In genomic region chr2:45890819-45891218, GRCh38 we compare ENCODE assay signal across 12 cellular contexts.
A peak's percentile ranks its signal among the peaks of the same experiment; 100 is the strongest.
DNase-seq lines count a peak whose midpoint lies in the region; ATAC-seq and TF ChIP-seq lines count a peak whose summit lies in the region.
"Had no signal": no experiment of that assay in that cellular context is flagged by ENCODE, and none has a peak within 500 bp of the region (broad histone marks: within the 10 kb centered on the region; RNA-seq: fewer than 3 reads in every experiment).

No MANE protein-coding gene starts in this region.

- H3K4me1 Mint-ChIP-seq in natural killer cell = peaks cover 23 to 39% of the 10 kb centered on the region in 2 donors
- H3K4me1 Mint-ChIP-seq in natural killer cell treated with Interleukin-12 subunit alpha and Interleukin-12 subunit beta and Interleukin-15 and Interleukin-18, amount 100 ng/mL, for 72 hours (ENCODE audit: low read depth in 2 of 2) = peaks cover 15 to 26% of the 10 kb centered on the region in 2 donors

- H3K27ac ChIP-seq in Peyer's patch (peak overlapping the region in 3 of 4 donors; percentile 12 to 36 (median 17)), right cardiac atrium (ENCODE audit: low read length) (peak overlapping the region; percentile 48), upper lobe of left lung (peak overlapping the region; percentile 74 to 82 (median 77)), foreskin keratinocyte (no peak overlapping the region)
- H3K27ac ChIP-seq: C4-2B had no signal

- ATAC-seq in natural killer cell = peak in 2 of 3 donors; percentile 29 to 68
- no peak for ATAC-seq in natural killer cell treated with Interleukin-12 subunit alpha and Interleukin-12 subunit beta and Interleukin-15 and Interleukin-18, amount 100 ng/mL, for 72 hours
- ATAC-seq in right cardiac atrium = peak in 1 of 2 donors; percentile 7
- ATAC-seq in upper lobe of left lung (ENCODE audit: low FRiP score in 2 of 2) = peak in 1 of 2 donors; percentile 38
- ATAC-seq in foreskin keratinocyte = no peak
- ATAC-seq in HG03139 (IDR thresholded peaks at IDR 0.05; ENCODE audit: unreplicated experiment) = no peak
- ATAC-seq: stimulated activated effector memory CD8-positive, alpha-beta T cell treated with anti-CD3 and anti-CD28 coated beads, Interleukin-12 subunit alpha, Interleukin-12 subunit beta, amount 100 ng/mL, for 72 hours had no signal

- H3K9me3 ChIP-seq in Peyer's patch = no peaks in the 10 kb centered on the region
- no peaks in the 10 kb centered on the region for H3K9me3 ChIP-seq in right cardiac atrium (ENCODE audit: control insufficient read depth, low read length)
- no peaks in the 10 kb centered on the region for H3K9me3 ChIP-seq in upper lobe of left lung

- DNase-seq in natural killer cell (no peak), Peyer's patch (peak in 1 of 3 donors; percentile 39), right cardiac atrium (no peak), upper lobe of left lung (no peak), foreskin keratinocyte (no peak), SKM-1 treated with dmso at 0.1 percent for 144 hours (lab: John Stamatoyannopoulos, UW; ENCODE audit: unreplicated experiment) (no peak)
- DNase-seq in natural killer cell treated with Interleukin-12 subunit alpha and Interleukin-12 subunit beta and Interleukin-15 and Interleukin-18, amount 100 ng/mL, for 72 hours (ENCODE audit: low spot score) = no peak
- DNase-seq: amniotic stem cell, NCI-H1930 had no signal

- H3K27me3 Mint-ChIP-seq in natural killer cell (ENCODE audit: low read depth in 2 of 2) = peaks cover 10 to 17% of the 10 kb centered on the region in 2 donors
- peaks cover 0 to 19% of the 10 kb centered on the region in 2 donors for H3K27me3 Mint-ChIP-seq in natural killer cell treated with Interleukin-12 subunit alpha and Interleukin-12 subunit beta and Interleukin-15 and Interleukin-18, amount 100 ng/mL, for 72 hours

- H3K4me1 ChIP-seq in Peyer's patch = peaks cover 0 to 39% (median 5%) of the 10 kb centered on the region in 4 donors
- peaks cover 31% of the 10 kb centered on the region for H3K4me1 ChIP-seq in right cardiac atrium (ENCODE audit: control insufficient read depth, insufficient read depth, low read length)
- H3K4me1 ChIP-seq in upper lobe of left lung = peaks cover 76 to 98% (median 79%) of the 10 kb centered on the region in 4 donors
- no peaks in the 10 kb centered on the region for H3K4me1 ChIP-seq in foreskin keratinocyte

- TF ChIP-seq EP300 in upper lobe of left lung (IDR thresholded peaks at IDR 0.05) = no peak

- 81% methylated on average over 5 of the region's 5 CpGs for WGBS in right cardiac atrium
- WGBS in upper lobe of left lung, 2 donors = 48 to 50% methylated on average over 5 of the region's 5 CpGs

- H3K36me3 ChIP-seq in Peyer's patch = no peaks in the 10 kb centered on the region
- H3K36me3 ChIP-seq in upper lobe of left lung = no peaks in the 10 kb centered on the region

- no peaks in the 10 kb centered on the region for H3K9me3 Mint-ChIP-seq in natural killer cell
- H3K9me3 Mint-ChIP-seq in natural killer cell treated with Interleukin-12 subunit alpha and Interleukin-12 subunit beta and Interleukin-15 and Interleukin-18, amount 100 ng/mL, for 72 hours = no peaks in the 10 kb centered on the region
- H3K9me3 Mint-ChIP-seq: stimulated activated effector memory CD8-positive, alpha-beta T cell treated with anti-CD3 and anti-CD28 coated beads, Interleukin-12 subunit alpha, Interleukin-12 subunit beta, amount 100 ng/mL, for 72 hours had no signal

- no peaks in the 10 kb centered on the region for H3K36me3 Mint-ChIP-seq in natural killer cell
- H3K36me3 Mint-ChIP-seq in natural killer cell treated with Interleukin-12 subunit alpha and Interleukin-12 subunit beta and Interleukin-15 and Interleukin-18, amount 100 ng/mL, for 72 hours = no peaks in the 10 kb centered on the region
- H3K36me3 Mint-ChIP-seq: stimulated activated effector memory CD8-positive, alpha-beta T cell treated with anti-CD3 and anti-CD28 coated beads, Interleukin-12 subunit alpha, Interleukin-12 subunit beta, amount 100 ng/mL, for 72 hours had no signal

- H3K4me3 Mint-ChIP-seq in natural killer cell = no peak overlapping the region
- no peak overlapping the region for H3K4me3 Mint-ChIP-seq in natural killer cell treated with Interleukin-12 subunit alpha and Interleukin-12 subunit beta and Interleukin-15 and Interleukin-18, amount 100 ng/mL, for 72 hours
- H3K4me3 Mint-ChIP-seq: stimulated activated effector memory CD8-positive, alpha-beta T cell treated with anti-CD3 and anti-CD28 coated beads, Interleukin-12 subunit alpha, Interleukin-12 subunit beta, amount 100 ng/mL, for 72 hours had no signal

- H3K27ac Mint-ChIP-seq in natural killer cell = no peak overlapping the region
- no peak overlapping the region for H3K27ac Mint-ChIP-seq in natural killer cell treated with Interleukin-12 subunit alpha and Interleukin-12 subunit beta and Interleukin-15 and Interleukin-18, amount 100 ng/mL, for 72 hours
- H3K27ac Mint-ChIP-seq: stimulated activated effector memory CD8-positive, alpha-beta T cell treated with anti-CD3 and anti-CD28 coated beads, Interleukin-12 subunit alpha, Interleukin-12 subunit beta, amount 100 ng/mL, for 72 hours had no signal

- intact Hi-C loops in natural killer cell (cut with micrococcal nuclease) (no loop called here), right cardiac atrium (cut with DNase I) (no loop called here)

- TF ChIP-seq POLR2A in Peyer's patch (IDR thresholded peaks at IDR 0.05) (no peak), upper lobe of left lung (IDR thresholded peaks at IDR 0.05) (peak in 1 of 4 donors; percentile 22)

- no peak for TF ChIP-seq CTCF in natural killer cell (IDR thresholded peaks at IDR 0.05)
- no peak for TF ChIP-seq CTCF in Peyer's patch (IDR thresholded peaks at IDR 0.05)
- TF ChIP-seq CTCF in upper lobe of left lung (IDR thresholded peaks at IDR 0.05) = no peak
- no peak for TF ChIP-seq CTCF in foreskin keratinocyte (conservative IDR thresholded peaks at IDR 0.05)

- H3K4me3 ChIP-seq in Peyer's patch = no peak overlapping the region
- no peak overlapping the region for H3K4me3 ChIP-seq in right cardiac atrium (ENCODE audit: low read length)
- no peak overlapping the region for H3K4me3 ChIP-seq in upper lobe of left lung

- H3K27me3 ChIP-seq in Peyer's patch (no peaks in the 10 kb centered on the region), right cardiac atrium (ENCODE audit: control insufficient read depth, insufficient read depth) (no peaks in the 10 kb centered on the region), upper lobe of left lung (no peaks in the 10 kb centered on the region), foreskin keratinocyte (peaks cover 3% of the 10 kb centered on the region)

Comparison
In these comparisons a context has a peak if more than half of its experiments do, and no peak if none do; other contexts are left out.
1. ATAC-seq: peak in natural killer cell (2 of 3); none in natural killer cell treated with Interleukin-12 subunit alpha and Interleukin-12 subunit beta and Interleukin-15 and Interleukin-18, amount 100 ng/mL, for 72 hours (0 of 2), foreskin keratinocyte (single experiment) and HG03139 (single experiment).